22 cellular contexts compared by ENCODE assay signal in the genomic region with DNA sequence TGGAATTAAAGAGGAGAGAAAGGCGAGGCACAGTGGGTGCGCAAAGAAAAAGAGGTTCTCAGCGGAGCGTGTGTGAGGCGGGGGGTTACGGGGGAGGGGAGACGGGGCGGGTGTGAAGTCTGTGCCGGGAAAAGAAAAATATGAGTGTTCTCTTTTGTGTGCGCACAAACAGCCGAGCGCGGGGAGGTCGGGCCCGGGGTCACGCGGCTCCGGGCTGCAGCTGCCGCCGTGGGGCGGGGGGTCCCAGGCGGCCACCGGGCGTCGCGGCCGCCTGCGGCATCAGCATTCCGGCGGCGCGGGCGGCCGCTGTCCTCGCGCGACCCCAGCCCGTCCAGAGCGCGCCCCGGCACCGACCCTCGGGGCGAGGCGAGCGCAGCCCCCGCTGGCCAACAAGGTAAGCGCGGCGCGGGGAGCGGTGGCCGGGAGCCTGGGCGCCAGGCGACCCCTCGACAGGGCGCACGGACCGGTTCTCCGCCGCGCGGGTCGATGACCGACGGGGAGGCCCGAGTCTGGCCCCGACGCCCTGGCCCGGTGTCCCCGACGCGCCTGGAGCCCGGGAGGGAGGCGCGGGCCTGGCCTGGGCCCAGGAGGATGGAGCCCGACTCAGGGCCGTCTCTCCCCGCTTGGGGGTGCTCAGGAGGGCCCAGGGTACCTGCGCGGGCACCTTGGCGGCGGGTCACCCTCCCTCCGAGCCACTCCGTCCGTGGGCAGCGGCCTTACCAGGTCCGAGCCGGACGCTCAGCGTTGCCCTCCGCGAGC.
A peak's percentile ranks its signal among the peaks of the same experiment; 100 is the strongest.
DNase-seq lines count a peak whose midpoint lies in the region; ATAC-seq, FAIRE-seq and TF ChIP-seq lines count a peak whose summit lies in the region.
"Had no signal": no experiment of that assay in that cellular context is flagged by ENCODE, and none has a peak within 500 bp of the region (broad histone marks: within the 10 kb centered on the region; RNA-seq: fewer than 3 reads in every experiment).

No MANE protein-coding gene starts in this region.

- peaks cover 3% of the 10 kb centered on the region for H3K4me1 ChIP-seq in NT2/D1 (ENCODE audit: insufficient read depth, insufficient read length)
- H3K4me1 ChIP-seq in endothelial cell of umbilical vein (ENCODE audit: control insufficient read depth, extremely low read depth, insufficient read depth, low read length) = no peaks in the 10 kb centered on the region
- peaks cover 8% of the 10 kb centered on the region for H3K4me1 ChIP-seq in testis

- H3K27me3 ChIP-seq in NT2/D1 (ENCODE audit: insufficient read depth, insufficient read length) (peaks cover 60% of the 10 kb centered on the region), endothelial cell of umbilical vein (ENCODE audit: control insufficient read depth in 2 of 2, insufficient read depth in 2 of 2, low read length in 2 of 2) (peaks cover 31 to 53% of the 10 kb centered on the region in 2 experiments), testis (no peaks in the 10 kb centered on the region)

- WGBS in testis, 2 donors = 23 to 40% methylated on average over 32 to 74 of the region's 93 CpGs

- no TSS peak for BruUV-seq in endothelial cell of umbilical vein (replicated peaks; lab: Mats Ljungman, UMichigan)

- CTCF ChIA-PET in endothelial cell of umbilical vein (lab: Charles Lee) = no interaction called here

- DNase-seq in NT2/D1 (ENCODE audit: low read depth, low spot score) = no peak
- DNase-seq in endothelial cell of umbilical vein (ENCODE audit: low read depth, low spot score) = no peak
- no peak for DNase-seq in mesothelial cell of epicardium (ENCODE audit: low spot score in 2 of 2, unreplicated experiment in 2 of 2)
- no peak for DNase-seq in testis
- DNase-seq in DMS79 treated with DMSO at 0.1 percent for 48 hours (lab: John Stamatoyannopoulos, UW) = no peak
- DNase-seq: activated CD8-positive, alpha-beta memory T cell treated with anti-CD3 and anti-CD28 coated beads, Interleukin-2, amount 50 U/mL, for 4 hours; activated effector memory CD4-positive, alpha-beta T cell treated with Interleukin-2 at 50 U/mL for 16 hours; adrenal gland; DMS79; foreskin melanocyte; GM23248; Karpas-422; left colon; NCI-H187 treated with DMSO at 0.1 percent for 48 hours; NCI-H2227 treated with DMSO at 0.1 percent for 48 hours; T-helper 2 cell had no signal

- TF ChIP-seq CTCF in endothelial cell of umbilical vein (IDR thresholded peaks at IDR 0.05; ENCODE audit: extremely low read depth in 1 of 2, insufficient read depth in 1 of 2, low read depth in 1 of 2, low read length in 2 of 2) (no peak), mesothelial cell of epicardium (IDR thresholded peaks at IDR 0.05; ENCODE audit: unreplicated experiment) (no peak), testis (IDR thresholded peaks at IDR 0.05) (no peak)

- no peak for FAIRE-seq in endothelial cell of umbilical vein (lab: Jason Lieb, UNC)
- FAIRE-seq: RCC 7860 had no signal

- no peaks in the 10 kb centered on the region for H3K9me1 ChIP-seq in endothelial cell of umbilical vein (replicated peaks; ENCODE audit: control insufficient read depth, extremely low read depth, insufficient read depth, low read length)

- no peaks in the 10 kb centered on the region for H3K36me3 ChIP-seq in NT2/D1 (ENCODE audit: insufficient read depth, insufficient read length, low read length)
- H3K36me3 ChIP-seq in endothelial cell of umbilical vein (ENCODE audit: control insufficient read depth in 2 of 2, extremely low read depth in 1 of 2, insufficient read depth in 2 of 2, low read length in 2 of 2) = no peaks in the 10 kb centered on the region
- no peaks in the 10 kb centered on the region for H3K36me3 ChIP-seq in testis (ENCODE audit: low read depth, missing control alignments)
- H3K36me3 ChIP-seq: adrenal gland, cardiac muscle cell, tibial artery had no signal

- no peak overlapping the region for H3K4me2 ChIP-seq in endothelial cell of umbilical vein (ENCODE audit: insufficient read depth, low read length)

- H3K27ac ChIP-seq in endothelial cell of umbilical vein (ENCODE audit: insufficient read depth, low read depth, low read length) (no peak overlapping the region), testis (peak overlapping the region in 1 of 2 donors; percentile 30)
- H3K27ac ChIP-seq: adrenal gland, cardiac muscle cell, dorsolateral prefrontal cortex, GM23248, tibial artery had no signal

- ATAC-seq in GM18868 (IDR thresholded peaks at IDR 0.05; ENCODE audit: unreplicated experiment) (no peak), HG02678 (IDR thresholded peaks at IDR 0.05; ENCODE audit: unreplicated experiment) (no peak)
- ATAC-seq: left colon had no signal

- no peaks in the 10 kb centered on the region for H3K79me2 ChIP-seq in endothelial cell of umbilical vein (ENCODE audit: control insufficient read depth, insufficient read depth, low read length)

- POLR2A ChIA-PET in endothelial cell of umbilical vein (lab: Charles Lee) = no interaction called here

- no peak overlapping the region for H2AFZ ChIP-seq in endothelial cell of umbilical vein (ENCODE audit: low read depth, low read length)
- H2AFZ ChIP-seq: GM23248 had no signal

- intact Hi-C loops in endothelial cell of umbilical vein (cut with micrococcal nuclease) (no loop called here), testis (cut with DNase I; ENCODE audit: low total_unique reads) (no loop called here)

- H3K9me3 Mint-ChIP-seq in mesothelial cell of epicardium = peaks cover 5% of the 10 kb centered on the region

- no peak overlapping the region for H3K9ac ChIP-seq in NT2/D1 (ENCODE audit: insufficient read length, low read depth)
- no peak overlapping the region for H3K9ac ChIP-seq in endothelial cell of umbilical vein (replicated peaks; ENCODE audit: extremely low read depth, insufficient read depth, low read length)
- H3K9ac ChIP-seq: GM23248 had no signal

- H3K4me3 ChIP-seq in NT2/D1 (ENCODE audit: insufficient read length, low read depth) = peak overlapping the region; percentile 26
- no peak overlapping the region for H3K4me3 ChIP-seq in endothelial cell of umbilical vein (replicated peaks in 1 of 3; ENCODE audit: insufficient read depth in 1 of 3, low read depth in 1 of 3, low read length in 3 of 3)
- peak overlapping the region; percentile 22 to 58 for H3K4me3 ChIP-seq in testis
- H3K4me3 ChIP-seq: adrenal gland, cardiac muscle cell, GM23248, tibial artery had no signal

- no peak overlapping the region for H3K27ac Mint-ChIP-seq in mesothelial cell of epicardium

- dilution Hi-C loops in endothelial cell of umbilical vein (cut with MboI; ENCODE audit: extremely low pct_ligation_motif_present, low sequenced_read_pairs) = no loop called here

- peaks cover 54% of the 10 kb centered on the region for H3K27me3 Mint-ChIP-seq in mesothelial cell of epicardium (ENCODE audit: low read depth)

- peaks cover 8% of the 10 kb centered on the region for H3K4me1 Mint-ChIP-seq in mesothelial cell of epicardium

- no peaks in the 10 kb centered on the region for H4K20me1 ChIP-seq in endothelial cell of umbilical vein (replicated peaks; ENCODE audit: control insufficient read depth, extremely low read depth, insufficient read depth, low read length)

- TF ChIP-seq POLR2A in endothelial cell of umbilical vein (IDR thresholded peaks at IDR 0.05; ENCODE audit: low read depth, low read length) (no peak), testis (IDR thresholded peaks at IDR 0.05) (no peak)

- H3K9me3 ChIP-seq in NT2/D1 (ENCODE audit: insufficient read depth, low read length) = no peaks in the 10 kb centered on the region
- H3K9me3 ChIP-seq in endothelial cell of umbilical vein (replicated peaks; ENCODE audit: control insufficient read depth, insufficient read depth, low read length) = no peaks in the 10 kb centered on the region
- H3K9me3 ChIP-seq in testis = no peaks in the 10 kb centered on the region
- H3K9me3 ChIP-seq: adrenal gland, tibial artery had no signal

- H3K4me3 Mint-ChIP-seq in mesothelial cell of epicardium = peak overlapping the region; percentile 39

- H3K36me3 Mint-ChIP-seq in mesothelial cell of epicardium = no peaks in the 10 kb centered on the region

TF ChIP-seq in endothelial cell of umbilical vein, 7 proteins besides CTCF, POLR2A, EP300 and RAD21:
- TF ChIP-seq GATA2 (IDR thresholded peaks at IDR 0.05; ENCODE audit: insufficient read depth, insufficient read length, low read depth, low read length) (no peak), EZH2 (IDR thresholded peaks at IDR 0.05; ENCODE audit: borderline replicate concordance, low read depth, low read length, severe bottlenecking) (peak; percentile 38), FOS (IDR thresholded peaks at IDR 0.05; ENCODE audit: borderline replicate concordance, insufficient read depth, low read length) (no peak)

Comparison
In these comparisons a context has a peak if more than half of its experiments do, and no peak if none do; other contexts are left out.
1. H3K4me3 ChIP-seq: peak in NT2/D1 (single experiment) and testis (2 of 2); none in endothelial cell of umbilical vein (0 of 3).